ENCODE assay signal across 11 cellular contexts in the genomic region with DNA sequence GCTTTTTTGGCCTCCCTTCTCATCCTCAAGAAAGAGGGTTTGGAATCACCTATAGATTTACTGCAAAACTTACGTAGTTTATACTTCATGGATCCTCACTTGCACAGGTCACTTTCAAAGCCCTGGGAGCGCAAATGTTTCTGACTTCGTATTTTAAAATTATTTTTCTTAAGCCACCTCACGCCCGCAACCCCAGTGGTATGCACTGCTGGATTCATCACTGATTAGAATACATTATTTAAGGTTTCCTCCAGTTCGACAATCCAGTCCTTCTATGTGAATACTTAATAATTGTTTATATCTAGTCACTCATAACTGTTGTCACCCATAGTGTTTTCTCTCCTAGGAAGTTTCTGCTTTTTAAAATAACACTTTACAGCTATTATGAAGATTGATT.
A peak's percentile ranks its signal among the peaks of the same experiment; 100 is the strongest.
DNase-seq lines count a peak whose midpoint lies in the region; ATAC-seq and TF ChIP-seq lines count a peak whose summit lies in the region.
"Had no signal": no experiment of that assay in that cellular context is flagged by ENCODE, and none has a peak within 500 bp of the region (broad histone marks: within the 10 kb centered on the region; RNA-seq: fewer than 3 reads in every experiment).

No MANE protein-coding gene starts in this region.

- no peaks in the 10 kb centered on the region for H3K36me3 ChIP-seq in heart left ventricle
- no peaks in the 10 kb centered on the region for H3K36me3 ChIP-seq in esophagus (ENCODE audit: control insufficient read depth in 2 of 2, insufficient read depth in 2 of 2, low read length in 1 of 2)
- no peaks in the 10 kb centered on the region for H3K36me3 ChIP-seq in ovary

- peak overlapping the region in 10 of 12 donors; percentile 11 to 50 (median 34) for H3K4me3 ChIP-seq in heart left ventricle
- H3K4me3 ChIP-seq in esophagus (ENCODE audit: low read depth in 1 of 2, low read length in 2 of 2), result peak overlapping the region; percentile 41 to 60
- peak overlapping the region; percentile 18 for H3K4me3 ChIP-seq in ovary

- H3K27me3 ChIP-seq in heart left ventricle (peaks cover 0 to 5% (median 0%) of the 10 kb centered on the region in 9 donors), esophagus (ENCODE audit: control insufficient read depth in 1 of 2, insufficient read depth in 2 of 2, low read length in 2 of 2) (no peaks in the 10 kb centered on the region), ovary (no peaks in the 10 kb centered on the region)

- H3K27ac ChIP-seq in heart left ventricle (no peak overlapping the region), esophagus (ENCODE audit: low read depth in 2 of 2, low read length in 1 of 2) (no peak overlapping the region), ovary (no peak overlapping the region)

- 75 to 80% (median 78%) methylated on average over 6 of the region's 6 CpGs for WGBS in heart left ventricle, 4 donors
- WGBS in esophagus, 2 donors, result 50 to 56% methylated on average over 6 of the region's 6 CpGs
- 91 to 96% (median 93%) methylated on average over 6 of the region's 6 CpGs for WGBS in ovary, 3 donors

- no peaks in the 10 kb centered on the region for H3K4me1 ChIP-seq in heart left ventricle
- H3K4me1 ChIP-seq in esophagus (ENCODE audit: control insufficient read depth in 2 of 2, insufficient read depth in 2 of 2, low read length in 1 of 2), result no peaks in the 10 kb centered on the region
- peaks cover 4% of the 10 kb centered on the region for H3K4me1 ChIP-seq in ovary (ENCODE audit: insufficient read depth)

- ATAC-seq in heart left ventricle (no peak), Right ventricle myocardium inferior (no peak), HG03565 (IDR thresholded peaks at IDR 0.05; ENCODE audit: unreplicated experiment) (no peak), GM21528 (IDR thresholded peaks at IDR 0.05; ENCODE audit: low FRiP score, unreplicated experiment) (no peak), HG02763 (IDR thresholded peaks at IDR 0.05; ENCODE audit: unreplicated experiment) (no peak)

- no peak for TF ChIP-seq POLR2A in heart left ventricle (IDR thresholded peaks at IDR 0.05)
- no peak for TF ChIP-seq POLR2A in ovary (IDR thresholded peaks at IDR 0.05)

- H3K9me3 ChIP-seq in heart left ventricle, result peaks cover 0 to 24% (median 1%) of the 10 kb centered on the region in 12 donors
- H3K9me3 ChIP-seq in esophagus (ENCODE audit: control insufficient read depth in 2 of 2, insufficient read depth in 1 of 2, low read depth in 1 of 2, low read length in 1 of 2), result peaks cover 0 to 3% of the 10 kb centered on the region in 2 donors
- no peaks in the 10 kb centered on the region for H3K9me3 ChIP-seq in ovary

- TF ChIP-seq EP300 in ovary (IDR thresholded peaks at IDR 0.05), result no peak

- no peak for DNase-seq in heart left ventricle
- DNase-seq in Right ventricle myocardium inferior (ENCODE audit: missing footprints), result no peak
- no peak for DNase-seq in ovary
- DNase-seq in NCI-H1048 (lab: John Stamatoyannopoulos, UW), result no peak
- DNase-seq: activated CD8-positive, alpha-beta memory T cell treated with anti-CD3 and anti-CD28 coated beads, Interleukin-2, amount 50 U/mL, for 4 hours; central memory CD4-positive, alpha-beta T cell; NCI-H69 had no signal

- intact Hi-C loops in heart left ventricle (cut with DNase I) (no loop called here), Right ventricle myocardium inferior (cut with DNase I) (no loop called here), ovary (cut with DNase I) (no loop called here)

- no peak for TF ChIP-seq CTCF in heart left ventricle (IDR thresholded peaks at IDR 0.05)
- no peak for TF ChIP-seq CTCF in ovary (IDR thresholded peaks at IDR 0.05)
